ENCODE assay signal across 1 cellular context in the genomic region with DNA sequence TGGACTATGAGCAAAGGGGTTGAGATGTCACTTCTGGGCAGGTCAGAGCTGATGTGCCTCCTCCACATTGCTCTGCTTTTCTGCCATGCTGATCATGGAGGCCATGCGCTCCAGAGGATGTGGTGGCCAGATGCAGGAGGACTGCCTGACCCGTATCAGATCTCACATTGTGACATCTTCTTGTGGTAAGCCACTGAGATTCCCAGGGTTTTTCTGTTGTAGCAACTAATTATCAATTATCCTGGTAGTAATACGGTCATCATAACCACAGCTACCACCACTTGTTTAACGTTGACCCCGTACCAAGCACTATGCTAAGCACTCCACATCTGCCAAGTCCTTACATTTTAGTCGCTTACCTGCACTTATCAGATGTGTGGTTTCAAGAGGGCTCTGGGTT.
TF ChIP-seq lines count a peak whose summit lies in the region.

No MANE protein-coding gene starts in this region.

TF ChIP-seq in GM12878, 131 proteins besides CTCF, POLR2A, EP300 and RAD21 (continued from another document):
- TF ChIP-seq, protein P1, sequence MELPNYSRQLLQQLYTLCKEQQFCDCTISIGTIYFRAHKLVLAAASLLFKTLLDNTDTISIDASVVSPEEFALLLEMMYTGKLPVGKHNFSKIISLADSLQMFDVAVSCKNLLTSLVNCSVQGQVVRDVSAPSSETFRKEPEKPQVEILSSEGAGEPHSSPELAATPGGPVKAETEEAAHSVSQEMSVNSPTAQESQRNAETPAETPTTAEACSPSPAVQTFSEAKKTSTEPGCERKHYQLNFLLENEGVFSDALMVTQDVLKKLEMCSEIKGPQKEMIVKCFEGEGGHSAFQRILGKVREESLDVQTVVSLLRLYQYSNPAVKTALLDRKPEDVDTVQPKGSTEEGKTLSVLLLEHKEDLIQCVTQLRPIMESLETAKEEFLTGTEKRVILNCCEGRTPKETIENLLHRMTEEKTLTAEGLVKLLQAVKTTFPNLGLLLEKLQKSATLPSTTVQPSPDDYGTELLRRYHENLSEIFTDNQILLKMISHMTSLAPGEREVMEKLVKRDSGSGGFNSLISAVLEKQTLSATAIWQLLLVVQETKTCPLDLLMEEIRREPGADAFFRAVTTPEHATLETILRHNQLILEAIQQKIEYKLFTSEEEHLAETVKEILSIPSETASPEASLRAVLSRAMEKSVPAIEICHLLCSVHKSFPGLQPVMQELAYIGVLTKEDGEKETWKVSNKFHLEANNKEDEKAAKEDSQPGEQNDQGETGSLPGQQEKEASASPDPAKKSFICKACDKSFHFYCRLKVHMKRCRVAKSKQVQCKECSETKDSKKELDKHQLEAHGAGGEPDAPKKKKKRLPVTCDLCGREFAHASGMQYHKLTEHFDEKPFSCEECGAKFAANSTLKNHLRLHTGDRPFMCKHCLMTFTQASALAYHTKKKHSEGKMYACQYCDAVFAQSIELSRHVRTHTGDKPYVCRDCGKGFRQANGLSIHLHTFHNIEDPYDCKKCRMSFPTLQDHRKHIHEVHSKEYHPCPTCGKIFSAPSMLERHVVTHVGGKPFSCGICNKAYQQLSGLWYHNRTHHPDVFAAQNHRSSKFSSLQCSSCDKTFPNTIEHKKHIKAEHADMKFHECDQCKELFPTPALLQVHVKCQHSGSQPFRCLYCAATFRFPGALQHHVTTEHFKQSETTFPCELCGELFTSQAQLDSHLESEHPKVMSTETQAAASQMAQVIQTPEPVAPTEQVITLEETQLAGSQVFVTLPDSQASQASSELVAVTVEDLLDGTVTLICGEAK (IDR thresholded peaks at IDR 0.05; ENCODE audit: borderline replicate concordance): no peak
- TF ChIP-seq PML (IDR thresholded peaks at IDR 0.05; ENCODE audit: low read length): no peak
- no peak for TF ChIP-seq CREB1 (IDR thresholded peaks at IDR 0.05; ENCODE audit: low read depth)
- no peak for TF ChIP-seq GABPA (IDR thresholded peaks at IDR 0.05; ENCODE audit: low read depth)
- no peak for TF ChIP-seq NBN (IDR thresholded peaks at IDR 0.05)
- TF ChIP-seq, protein P2, sequence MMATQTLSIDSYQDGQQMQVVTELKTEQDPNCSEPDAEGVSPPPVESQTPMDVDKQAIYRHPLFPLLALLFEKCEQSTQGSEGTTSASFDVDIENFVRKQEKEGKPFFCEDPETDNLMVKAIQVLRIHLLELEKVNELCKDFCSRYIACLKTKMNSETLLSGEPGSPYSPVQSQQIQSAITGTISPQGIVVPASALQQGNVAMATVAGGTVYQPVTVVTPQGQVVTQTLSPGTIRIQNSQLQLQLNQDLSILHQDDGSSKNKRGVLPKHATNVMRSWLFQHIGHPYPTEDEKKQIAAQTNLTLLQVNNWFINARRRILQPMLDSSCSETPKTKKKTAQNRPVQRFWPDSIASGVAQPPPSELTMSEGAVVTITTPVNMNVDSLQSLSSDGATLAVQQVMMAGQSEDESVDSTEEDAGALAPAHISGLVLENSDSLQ (IDR thresholded peaks at IDR 0.05): no peak
- no peak for TF ChIP-seq EZH2 (IDR thresholded peaks at IDR 0.05; ENCODE audit: borderline replicate concordance, control insufficient read depth, low read depth, low read length)
- no peak for TF ChIP-seq NR2C2 (IDR thresholded peaks at IDR 0.05; ENCODE audit: borderline replicate concordance, control insufficient read depth, insufficient read length, low read depth)
- TF ChIP-seq EGR1 (IDR thresholded peaks at IDR 0.05; ENCODE audit: borderline replicate concordance in 1 of 2, low read depth in 2 of 2, low read length in 2 of 2): no peak
- TF ChIP-seq CHD4 (IDR thresholded peaks at IDR 0.05): no peak
- no peak for TF ChIP-seq JUNB (IDR thresholded peaks at IDR 0.05)
- no peak for TF ChIP-seq STAT1 (conservative IDR thresholded peaks at IDR 0.05)
- TF ChIP-seq SPI1 (IDR thresholded peaks at IDR 0.05; ENCODE audit: borderline replicate concordance, insufficient read depth, low read depth, low read length): no peak
- no peak for TF ChIP-seq LARP7 (IDR thresholded peaks at IDR 0.05)
- no peak for TF ChIP-seq NR2C1 (IDR thresholded peaks at IDR 0.05)
- TF ChIP-seq, protein P3, sequence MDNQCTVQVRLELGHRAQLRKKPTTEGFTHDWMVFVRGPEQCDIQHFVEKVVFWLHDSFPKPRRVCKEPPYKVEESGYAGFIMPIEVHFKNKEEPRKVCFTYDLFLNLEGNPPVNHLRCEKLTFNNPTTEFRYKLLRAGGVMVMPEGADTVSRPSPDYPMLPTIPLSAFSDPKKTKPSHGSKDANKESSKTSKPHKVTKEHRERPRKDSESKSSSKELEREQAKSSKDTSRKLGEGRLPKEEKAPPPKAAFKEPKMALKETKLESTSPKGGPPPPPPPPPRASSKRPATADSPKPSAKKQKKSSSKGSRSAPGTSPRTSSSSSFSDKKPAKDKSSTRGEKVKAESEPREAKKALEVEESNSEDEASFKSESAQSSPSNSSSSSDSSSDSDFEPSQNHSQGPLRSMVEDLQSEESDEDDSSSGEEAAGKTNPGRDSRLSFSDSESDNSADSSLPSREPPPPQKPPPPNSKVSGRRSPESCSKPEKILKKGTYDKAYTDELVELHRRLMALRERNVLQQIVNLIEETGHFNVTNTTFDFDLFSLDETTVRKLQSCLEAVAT (IDR thresholded peaks at IDR 0.05): no peak
